ENCODE assay signal across 9 cellular contexts in the genomic region with DNA sequence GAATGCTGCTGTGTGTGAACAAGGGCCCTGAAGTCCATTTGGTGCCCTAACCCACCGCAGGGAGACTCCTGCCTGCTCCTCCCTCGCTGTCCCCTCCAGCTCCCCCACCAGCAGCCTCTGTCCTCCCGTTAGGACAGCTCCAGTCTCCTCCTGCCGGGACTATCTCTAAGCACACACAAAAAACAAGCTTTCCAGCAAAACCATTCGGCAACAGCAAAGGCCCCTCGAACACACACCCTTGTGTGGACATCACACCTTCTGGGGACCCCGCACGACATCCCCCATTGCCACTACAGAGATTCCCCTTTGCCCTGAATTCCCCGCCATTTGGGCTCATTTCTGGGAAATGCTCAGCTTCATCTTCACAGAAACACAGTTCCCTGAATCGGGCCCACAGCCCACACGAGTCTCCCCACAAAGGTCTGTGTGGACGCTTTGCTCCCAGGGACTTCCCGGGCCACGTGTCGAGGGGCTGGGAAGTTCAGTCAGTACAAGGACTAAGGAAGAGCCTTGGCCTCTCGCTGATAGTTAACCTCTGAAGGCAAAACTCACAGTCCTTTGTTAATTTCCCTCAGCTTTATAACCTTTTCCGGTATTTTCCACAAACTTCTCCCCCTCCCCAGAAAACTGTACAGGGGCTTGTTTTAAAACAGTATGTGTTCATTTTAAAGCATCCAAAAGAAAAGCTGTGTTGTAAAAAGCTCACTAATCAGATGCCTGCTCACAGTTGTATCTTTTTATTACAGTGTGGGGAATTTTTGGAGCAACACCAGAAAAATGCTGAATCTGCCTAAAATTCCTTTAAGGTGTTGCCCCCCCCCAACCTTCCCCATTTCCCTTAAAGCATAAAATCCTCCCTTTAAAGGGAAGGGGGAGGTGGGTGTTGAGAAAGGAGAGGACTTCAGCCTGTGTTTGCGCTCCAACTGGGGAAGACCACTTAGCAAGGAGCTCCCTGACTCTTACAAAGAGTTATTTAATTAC. TPM values are rescaled to one million over a fixed set of nuclear protein-coding genes. Genes with fewer than 3 reads are reported as not detected.
DNase-seq lines count a peak whose midpoint lies in the region; ATAC-seq, FAIRE-seq and TF ChIP-seq lines count a peak whose summit lies in the region.
"Had no signal": no experiment of that assay in that cellular context is flagged by ENCODE, and none has a peak within 500 bp of the region (broad histone marks: within the 10 kb centered on the region; RNA-seq: fewer than 3 reads in every experiment).

No MANE protein-coding gene starts in this region.

- TF ChIP-seq CTCF in CD4-positive, alpha-beta T cell (IDR thresholded peaks at IDR 0.05), result no peak
- no peak for TF ChIP-seq CTCF in RWPE1 (conservative IDR thresholded peaks at IDR 0.05; ENCODE audit: low read depth)
- TF ChIP-seq CTCF in H1 (IDR thresholded peaks at IDR 0.05; ENCODE audit: control extremely low read depth in 1 of 3, insufficient read depth in 1 of 3, low read depth in 1 of 3, low read length in 3 of 3), result no peak
- no peak for TF ChIP-seq CTCF in ovary (IDR thresholded peaks at IDR 0.05)

- no peak overlapping the region for H3K56ac ChIP-seq in H1 (replicated peaks; ENCODE audit: insufficient read length, low read depth, low read length)

- H4K5ac ChIP-seq in H1 (ENCODE audit: insufficient read length, low read depth, low read length), result no peak overlapping the region

- H3K4ac ChIP-seq in H1 (replicated peaks; ENCODE audit: insufficient read length, low read depth, low read length), result peak overlapping the region; percentile 46

- no peak overlapping the region for H3K9ac ChIP-seq in H1 (replicated peaks in 1 of 4; ENCODE audit: extremely low read depth in 1 of 4, low read depth in 3 of 4, low read length in 3 of 4)

- H3K27ac ChIP-seq in CD4-positive, alpha-beta T cell (ENCODE audit: low read depth, low read length), result no peak overlapping the region
- H3K27ac ChIP-seq in RWPE1 (peak overlapping the region; percentile 88), H1 (ENCODE audit: low read depth, low read length) (no peak overlapping the region), ovary (peak overlapping the region; percentile 18 to 31)

- 90% methylated on average over 18 of the region's 18 CpGs; no CpG with 5 or more reads in 1 of the 2 experiments for WGBS in H1 (ENCODE audit: extremely low coverage in 1 of 2, insufficient coverage in 1 of 2, insufficient read length in 1 of 2, insufficient replicate concordance in 2 of 2, low coverage in 1 of 2, low lambda C conversion rate in 2 of 2, missing lambda C conversion rate in 1 of 2), 2 experiments
- 21 to 30% (median 24%) methylated on average over 18 of the region's 18 CpGs for WGBS in ovary, 3 donors

- no peak overlapping the region for H2BK120ac ChIP-seq in H1 (replicated peaks; ENCODE audit: low read depth, low read length)

- CTCF ChIA-PET in CD4-positive, alpha-beta T cell (lab: Charles Lee), result interaction anchor here (0.9 to 1.4 kb wide), 2 partner anchors 16 to 29 kb away, joined by 3 read pairs; no protein-coding TSS in a partner anchor
- CTCF ChIA-PET in RWPE1 (lab: Yijun Ruan, JAX), result no interaction called here
- CTCF ChIA-PET in H1 (lab: Charles Lee; ENCODE audit: partially characterized antibody), result interaction anchor here (0.8 to 1.6 kb wide), 16 partner anchors 9 to 287 kb away, joined by 3 to 4 read pairs (median 3); no protein-coding TSS in a partner anchor

- peaks cover 48% of the 10 kb centered on the region for H3K36me3 Mint-ChIP-seq in CD4-positive, alpha-beta T cell (ENCODE audit: low read depth)

- intact Hi-C loops in CD4-positive, alpha-beta T cell (cut with DNase I, micrococcal nuclease), result loop anchor here in 1 of 2 experiments (10.0 kb wide), 1 partner anchor 50 kb away; no protein-coding TSS in a partner anchor
- intact Hi-C loops in ovary (cut with DNase I), result no loop called here

- H3K79me2 ChIP-seq in H1 (ENCODE audit: control insufficient read depth in 1 of 2, insufficient read depth in 2 of 2, low read length in 2 of 2), result peaks cover 0 to 47% of the 10 kb centered on the region in 2 experiments; a peak in 3 of 4 replicates

- H3K4me2 ChIP-seq in H1 (ENCODE audit: insufficient read depth in 1 of 2, low read depth in 2 of 2, low read length in 2 of 2), result no peak overlapping the region; a peak in 1 of 4 replicates

- TF ChIP-seq POLR2A in H1 (IDR thresholded peaks at IDR 0.05; ENCODE audit: control extremely low read depth in 1 of 2, low read depth in 2 of 2, low read length in 2 of 2) (no peak), ovary (IDR thresholded peaks at IDR 0.05) (no peak)

- H2BK20ac ChIP-seq in H1 (ENCODE audit: low read length), result no peak overlapping the region

- no peak for TF ChIP-seq RAD21 in H1 (IDR thresholded peaks at IDR 0.05 in 1 of 2, conservative IDR thresholded peaks at IDR 0.05 in 1 of 2; ENCODE audit: low read depth in 2 of 2, low read length in 2 of 2)

- no peaks in the 10 kb centered on the region; a peak in 1 of 8 replicates for H3K36me3 ChIP-seq in H1 (ENCODE audit: control insufficient read depth in 2 of 4, insufficient read depth in 4 of 4, low read length in 3 of 4)
- H3K36me3 ChIP-seq in ovary, result no peaks in the 10 kb centered on the region

- H3K9me3 Mint-ChIP-seq in CD4-positive, alpha-beta T cell, result no peaks in the 10 kb centered on the region

- H2AFZ ChIP-seq in H1 (ENCODE audit: low read length), result no peak overlapping the region

- POLR2A ChIA-PET in CD4-positive, alpha-beta T cell (lab: Charles Lee), result interaction anchor here (0.8 to 3.9 kb wide), 6 partner anchors 9 to 143 kb away, joined by 3 to 20 read pairs (median 4); no protein-coding TSS in a partner anchor
- POLR2A ChIA-PET in RWPE1 (lab: Yijun Ruan, JAX; ENCODE audit: low non-redundant PET) (interaction anchor here (0.7 kb wide), 1 partner anchor 27 kb away, joined by 3 read pairs; no protein-coding TSS in a partner anchor), H1 (lab: Charles Lee; ENCODE audit: partially characterized antibody) (interaction anchor here (0.6 to 1.9 kb wide), 9 partner anchors 8 to 118 kb away, joined by 3 to 5 read pairs (median 4); no protein-coding TSS in a partner anchor)

- H4K20me1 ChIP-seq in H1 (replicated peaks in 1 of 2; ENCODE audit: control insufficient read depth in 1 of 2, insufficient read depth in 2 of 2, low read length in 2 of 2), result peaks cover 0 to 6% of the 10 kb centered on the region in 2 experiments

- no peak for TF ChIP-seq EP300 in H1 (IDR thresholded peaks at IDR 0.05; ENCODE audit: borderline replicate concordance in 1 of 2, low read depth in 2 of 2, low read length in 2 of 2)
- no peak for TF ChIP-seq EP300 in ovary (IDR thresholded peaks at IDR 0.05)

- no peak overlapping the region for H3K14ac ChIP-seq in H1 (ENCODE audit: insufficient read length)

- H2AK5ac ChIP-seq in H1 (ENCODE audit: low read depth, low read length), result no peak overlapping the region

- H3K4me3 Mint-ChIP-seq in CD4-positive, alpha-beta T cell, result peak overlapping the region; percentile 71

- DNase-seq in CD4-positive, alpha-beta T cell, result no peak
- DNase-seq in RWPE1 (ENCODE audit: low spot score) (no peak), H1 (ENCODE audit: low read depth in 1 of 2, low spot score in 2 of 2) (no peak), ovary (peak in 1 of 5 donors; percentile 58), T-helper 9 cell (no peak), RKO (ENCODE audit: low spot score) (no peak)

- peak overlapping the region; percentile 74 for H3K27ac Mint-ChIP-seq in CD4-positive, alpha-beta T cell

- H3K4me1 ChIP-seq in H1 (replicated peaks in 1 of 4; ENCODE audit: control insufficient read depth in 3 of 4, insufficient read depth in 4 of 4, low read length in 3 of 4) (peaks cover 11 to 39% (median 25%) of the 10 kb centered on the region in 4 experiments), ovary (ENCODE audit: insufficient read depth) (peaks cover 57% of the 10 kb centered on the region)

- H3K27me3 ChIP-seq in CD4-positive, alpha-beta T cell (ENCODE audit: control insufficient read depth, insufficient read depth, low read length), result no peaks in the 10 kb centered on the region
- no peaks in the 10 kb centered on the region; a peak in 1 of 7 replicates for H3K27me3 ChIP-seq in H1 (replicated peaks in 1 of 4; ENCODE audit: control insufficient read depth in 3 of 4, extremely low read depth in 1 of 4, insufficient read depth in 3 of 4, low read length in 3 of 4)
- H3K27me3 ChIP-seq in ovary, result no peaks in the 10 kb centered on the region

- FAIRE-seq in H1 (lab: Jason Lieb, UNC), result no peak
- FAIRE-seq: frontal cortex had no signal

- no peak overlapping the region for H4K91ac ChIP-seq in H1 (replicated peaks; ENCODE audit: insufficient read length, low read length)

- H3K4me1 Mint-ChIP-seq in CD4-positive, alpha-beta T cell (ENCODE audit: low read depth), result peaks cover 86% of the 10 kb centered on the region

- no peak overlapping the region for H2BK5ac ChIP-seq in H1 (ENCODE audit: low read depth, low read length)

- H3K18ac ChIP-seq in H1 (ENCODE audit: extremely low read depth, low read length), result peak overlapping the region; percentile 5

- no peak overlapping the region for H2BK12ac ChIP-seq in H1 (ENCODE audit: low read depth, low read length)

- H3K23me2 ChIP-seq in H1 (ENCODE audit: low read depth, low read length), result no peaks in the 10 kb centered on the region

- H3K4me3 ChIP-seq in H1 (ENCODE audit: extremely low read depth in 1 of 4, insufficient read depth in 2 of 4, low read depth in 3 of 4, low read length in 4 of 4), result no peak overlapping the region
- no peak overlapping the region for H3K4me3 ChIP-seq in ovary

- no peaks in the 10 kb centered on the region for H3K9me3 ChIP-seq in CD4-positive, alpha-beta T cell (ENCODE audit: control insufficient read depth, low read length)
- no peaks in the 10 kb centered on the region for H3K9me3 ChIP-seq in H1 (ENCODE audit: insufficient read depth in 2 of 2, low read depth in 1 of 2, low read length in 1 of 2)
- no peaks in the 10 kb centered on the region for H3K9me3 ChIP-seq in ovary

- H3K23ac ChIP-seq in H1 (ENCODE audit: insufficient read length), result no peak overlapping the region

- ATAC-seq in CD4-positive, alpha-beta T cell (ENCODE audit: poor library complexity), result no peak
- ATAC-seq in HG02763 (IDR thresholded peaks at IDR 0.05; ENCODE audit: unreplicated experiment) (no peak), GM21360 (IDR thresholded peaks at IDR 0.05; ENCODE audit: unreplicated experiment) (no peak)

- peak overlapping the region; percentile 88; the same call in 1 of the 2 replicates for H2BK15ac ChIP-seq in H1 (ENCODE audit: low read length)

- H4K8ac ChIP-seq in H1 (ENCODE audit: extremely low read depth, insufficient read depth, low read length), result no peak overlapping the region

- no peaks in the 10 kb centered on the region for H3K27me3 Mint-ChIP-seq in CD4-positive, alpha-beta T cell

- peaks cover 22% of the 10 kb centered on the region for H3K79me1 ChIP-seq in H1 (ENCODE audit: low read depth, low read length)

RNA-seq across cellular contexts. Expression of a gene that starts 25.9 kb away (rescaled TPM):
- 100 to 1,000 TPM; 244 to 254 TPM for total RNA-seq in CD4-positive, alpha-beta T cell
- total RNA-seq in H1 (2021; fragmentation: NEBNext Ultra II Directional; extraction: Animal tissue kit (Norgen Biotek cat#: 25700)), result 13.8 and 15.5 TPM in 2 replicates
- polyA plus RNA-seq in H1 (2011; rRNA removed), result 6.5 and 6.6 TPM in 2 replicates
- 6.1 TPM for polyA plus RNA-seq in H1 (2011; cell fraction: cytosol; rRNA removed)
- 9.4 TPM for polyA plus RNA-seq in H1 (2011; cell fraction: nucleus; rRNA removed)
- polyA plus RNA-seq in H1 (2012, experiment 1 of 2), result 3.7 to 4.5 TPM (median 4.3 TPM) in 4 replicates
- polyA plus RNA-seq in H1 (2012, experiment 2 of 2), result 4.8 TPM
- 12.4 TPM for polyA plus RNA-seq in H1 (2013, experiment 1 of 2)
- polyA plus RNA-seq in H1 (2013, experiment 2 of 2), result 12.0 TPM
- polyA minus RNA-seq in H1 (2011; rRNA and poly(A)+ RNA removed), result 10.3 and 13.5 TPM in 2 replicates
- polyA minus RNA-seq in H1 (2011; cell fraction: cytosol; rRNA and poly(A)+ RNA removed), result 9.7 TPM
- polyA minus RNA-seq in H1 (2011; cell fraction: nucleus; rRNA and poly(A)+ RNA removed), result 9.4 TPM
- total RNA-seq in ovary, result 10 to 100 TPM; 10.7 to 36.5 (median 13.1) TPM
- polyA plus RNA-seq in ovary, result 10 to 100 TPM; 13.7 to 18.9 TPM

Comparison
In these comparisons a context has a peak if more than half of its experiments do, and no peak if none do; other contexts are left out.
1. H3K27ac ChIP-seq: peak in RWPE1 (single experiment) and ovary (2 of 2); none in CD4-positive, alpha-beta T cell (single experiment) and H1 (single experiment).
2. RNA of a gene that starts 25.9 kb away (total RNA-seq): 244 to 254 TPM in CD4-positive, alpha-beta T cell; 13.8 to 15.5 TPM in H1 and 10.7 to 36.5 TPM in ovary; every median in the first group is over 4 times any median in the second.